ENCODE assay signal across 20 cellular contexts in the genomic region with DNA sequence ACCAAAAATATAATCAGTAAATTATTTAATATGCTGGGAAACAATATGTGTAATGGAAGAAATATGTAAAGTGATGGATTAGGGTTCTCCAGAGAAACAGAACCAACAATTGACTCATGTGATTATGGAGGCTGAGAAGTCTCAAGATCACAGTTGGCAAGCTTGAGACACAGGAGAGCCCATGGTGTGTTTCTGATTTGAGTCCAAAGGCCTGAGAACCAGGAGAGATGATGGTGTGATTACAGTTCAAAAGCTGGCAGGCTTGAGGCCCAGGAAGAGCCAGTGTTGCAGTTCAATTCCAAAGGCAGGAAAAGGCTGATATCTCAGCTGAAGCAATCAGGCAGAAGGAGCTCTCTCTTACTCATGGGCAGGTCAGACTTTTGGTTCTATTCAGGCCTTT.
"Had no signal": no experiment of that assay in that cellular context is flagged by ENCODE, and none has a peak within 500 bp of the region (broad histone marks: within the 10 kb centered on the region; RNA-seq: fewer than 3 reads in every experiment).

No MANE protein-coding gene starts in this region.

- H3K27ac ChIP-seq: colonic mucosa, testis, transverse colon, VCaP had no signal

- H3K4me3 Mint-ChIP-seq: activated CD4-positive, alpha-beta memory T cell treated with anti-CD3 and anti-CD28 coated beads for 36 hours; activated naive CD4-positive, alpha-beta T cell treated with anti-CD3 and anti-CD28 coated beads for 36 hours; activated T-helper 1 cell treated with anti-CD3 and anti-CD28 coated beads, Interleukin-12 subunit alpha, Interleukin-12 subunit beta, Interleukin-2, Interleukin-4 antibody, amounts not matched to agents 30 ng/mL and 10 ng/mL and 1 ng/mL, durations not matched to agents 14 hours and 24 hours and 36 hours; effector memory CD8-positive, alpha-beta T cell; naive B cell had no signal

- H3K36me3 Mint-ChIP-seq: activated CD4-positive, alpha-beta memory T cell treated with anti-CD3 and anti-CD28 coated beads for 36 hours had no signal

- H3K9me3 Mint-ChIP-seq: activated CD4-positive, alpha-beta memory T cell treated with anti-CD3 and anti-CD28 coated beads for 36 hours; activated naive CD4-positive, alpha-beta T cell treated with anti-CD3 and anti-CD28 coated beads for 36 hours; activated T-helper 1 cell treated with anti-CD3 and anti-CD28 coated beads, Interleukin-12 subunit alpha, Interleukin-12 subunit beta, Interleukin-2, Interleukin-4 antibody, amounts not matched to agents 30 ng/mL and 10 ng/mL and 1 ng/mL, durations not matched to agents 14 hours and 24 hours and 36 hours; effector memory CD8-positive, alpha-beta T cell had no signal

- H3K4me1 ChIP-seq: colonic mucosa, testis, transverse colon had no signal

- H3K27me3 ChIP-seq: colonic mucosa, testis, transverse colon had no signal

- ATAC-seq: activated CD4-positive, CD25-positive, alpha-beta regulatory T cell treated with anti-CD3 and anti-CD28 coated beads, Interleukin-2, amount 50 U/mL, for 24 hours; effector memory CD8-positive, alpha-beta T cell; left cardiac atrium; right cardiac atrium had no signal

- H3K9me3 ChIP-seq: colonic mucosa, testis, transverse colon had no signal

- H3K36me3 ChIP-seq: colonic mucosa, transverse colon had no signal

- DNase-seq: activated CD4-positive, alpha-beta memory T cell treated with anti-CD3 and anti-CD28 coated beads for 36 hours; activated CD4-positive, alpha-beta T cell treated with anti-CD3 and anti-CD28 coated beads for 48 hours; activated CD8-positive, alpha-beta memory T cell treated with anti-CD3 and anti-CD28 coated beads, Interleukin-2, amount 50 U/mL, for 4 hours; activated effector memory CD4-positive, alpha-beta T cell treated with anti-CD3 and anti-CD28 coated beads, Interleukin-2, amount 50 U/mL, for 16 hours; activated naive CD4-positive, alpha-beta T cell treated with anti-CD3 and anti-CD28 coated beads for 36 hours; activated T-cell treated with anti-CD3 and anti-CD28 coated beads, Interleukin-2, amount 50 U/mL, for 1 hour; colonic mucosa; effector memory CD8-positive, alpha-beta T cell; islet precursor cell; left cardiac atrium; mammary epithelial cell; naive B cell; right cardiac atrium; stimulated activated CD4-positive, alpha-beta T cell treated with anti-CD3 and anti-CD28 coated beads, Interleukin-2, amount 100 ng/mL, for 48 hours; stimulated activated naive CD4-positive, alpha-beta T cell treated with Interleukin-2 at 50 U/mL for 16 hours; testis; transverse colon had no signal

- H3K4me3 ChIP-seq: colonic mucosa, testis, transverse colon had no signal

- H3K27ac Mint-ChIP-seq: activated CD4-positive, alpha-beta memory T cell treated with anti-CD3 and anti-CD28 coated beads for 36 hours; activated naive CD4-positive, alpha-beta T cell treated with anti-CD3 and anti-CD28 coated beads for 36 hours; activated T-helper 1 cell treated with anti-CD3 and anti-CD28 coated beads, Interleukin-12 subunit alpha, Interleukin-12 subunit beta, Interleukin-2, Interleukin-4 antibody, amounts not matched to agents 30 ng/mL and 10 ng/mL and 1 ng/mL, durations not matched to agents 14 hours and 24 hours and 36 hours; effector memory CD8-positive, alpha-beta T cell had no signal
